ENCODE assay signal across 8 cellular contexts in genomic region chr6:15691250-15691869, GRCh38. TPM values are rescaled to one million over a fixed set of nuclear protein-coding genes. Genes with fewer than 3 reads are reported as not detected.
DNase-seq lines count a peak whose midpoint lies in the region; ATAC-seq, FAIRE-seq and TF ChIP-seq lines count a peak whose summit lies in the region.

No MANE protein-coding gene starts in this region.

- H3K27ac Mint-ChIP-seq in activated T-helper 2 cell treated with anti-CD3 and anti-CD28 coated beads, Interferon-gamma antibody, Interleukin-2, Interleukin-4, amounts not matched to agents 10 μg/mL and 5 μg/mL and 100 μg/mL, durations not matched to agents 14 hours and 24 hours and 36 hours = peak overlapping the region; percentile 47

- H3K9me3 ChIP-seq in RWPE2 (ENCODE audit: severe bottlenecking) = no peaks in the 10 kb centered on the region

- DNase-seq in EH (ENCODE audit: low read depth) (peak; percentile 88), H54 (ENCODE audit: insufficient read length, low spot score) (peak; percentile 89), M059J (ENCODE audit: low read depth) (peak; percentile 90), RWPE2 (ENCODE audit: low spot score) (no peak), foreskin fibroblast (peak; percentile 85 to 95), occipital lobe (lab: John Stamatoyannopoulos, UW) (peak; percentile 69), substantia nigra (lab: John Stamatoyannopoulos, UW) (peak in 48 of 49 donors; percentile 9 to 86 (median 74))
- DNase-seq in activated T-helper 2 cell treated with anti-CD3 and anti-CD28 coated beads, Interferon-gamma antibody, Interleukin-2, Interleukin-4, amounts not matched to agents 10 μg/mL and 5 μg/mL and 100 μg/mL, durations not matched to agents 14 hours and 24 hours and 36 hours (ENCODE audit: low spot score) = peak; percentile 78

- H3K27me3 Mint-ChIP-seq in activated T-helper 2 cell treated with anti-CD3 and anti-CD28 coated beads, Interferon-gamma antibody, Interleukin-2, Interleukin-4, amounts not matched to agents 10 μg/mL and 5 μg/mL and 100 μg/mL, durations not matched to agents 14 hours and 24 hours and 36 hours (ENCODE audit: low read depth) = no peaks in the 10 kb centered on the region

- ATAC-seq in RWPE2 (ENCODE audit: low read depth) = peak; percentile 94

- H3K36me3 Mint-ChIP-seq in activated T-helper 2 cell treated with anti-CD3 and anti-CD28 coated beads, Interferon-gamma antibody, Interleukin-2, Interleukin-4, amounts not matched to agents 10 μg/mL and 5 μg/mL and 100 μg/mL, durations not matched to agents 14 hours and 24 hours and 36 hours (ENCODE audit: low read depth) = no peaks in the 10 kb centered on the region

- intact Hi-C loops in activated T-helper 2 cell treated with anti-CD3 and anti-CD28 coated beads, Interferon-gamma antibody, Interleukin-2, Interleukin-4, amounts not matched to agents 10 μg/mL and 5 μg/mL and 100 μg/mL, durations not matched to agents 14 hours and 24 hours and 36 hours (cut with micrococcal nuclease) = loop anchor here (1.0 to 10.0 kb wide), 10 partner anchors 43 to 515 kb away; no protein-coding TSS in a partner anchor

- no peaks in the 10 kb centered on the region for H3K4me1 ChIP-seq in RWPE2 (ENCODE audit: insufficient read depth, poor library complexity, severe bottlenecking)

- peak; percentile 99 for TF ChIP-seq CTCF in RWPE2 (IDR thresholded peaks at IDR 0.05; ENCODE audit: poor library complexity, severe bottlenecking)
- TF ChIP-seq CTCF in foreskin fibroblast (IDR thresholded peaks at IDR 0.05; ENCODE audit: low read depth, low read length) = peak; percentile 100

- H3K4me3 ChIP-seq in RWPE2 (ENCODE audit: severe bottlenecking) (no peak overlapping the region), foreskin fibroblast (ENCODE audit: low read depth in 1 of 2, low read length in 2 of 2) (peak overlapping the region; percentile 43 to 63)

- H3K9me3 Mint-ChIP-seq in activated T-helper 2 cell treated with anti-CD3 and anti-CD28 coated beads, Interferon-gamma antibody, Interleukin-2, Interleukin-4, amounts not matched to agents 10 μg/mL and 5 μg/mL and 100 μg/mL, durations not matched to agents 14 hours and 24 hours and 36 hours = no peaks in the 10 kb centered on the region

- peak overlapping the region; percentile 23 for H3K4me3 Mint-ChIP-seq in activated T-helper 2 cell treated with anti-CD3 and anti-CD28 coated beads, Interferon-gamma antibody, Interleukin-2, Interleukin-4, amounts not matched to agents 10 μg/mL and 5 μg/mL and 100 μg/mL, durations not matched to agents 14 hours and 24 hours and 36 hours (ENCODE audit: low read depth)

- H3K27ac ChIP-seq in RWPE2 (ENCODE audit: poor library complexity, severe bottlenecking) = no peak overlapping the region
- H3K27ac ChIP-seq in substantia nigra (ENCODE audit: low read depth, low read length, poor library complexity, severe bottlenecking) = no peak overlapping the region

- peak; percentile 94 for FAIRE-seq in H54 (lab: Jason Lieb, UNC)

- H3K4me1 Mint-ChIP-seq in activated T-helper 2 cell treated with anti-CD3 and anti-CD28 coated beads, Interferon-gamma antibody, Interleukin-2, Interleukin-4, amounts not matched to agents 10 μg/mL and 5 μg/mL and 100 μg/mL, durations not matched to agents 14 hours and 24 hours and 36 hours (ENCODE audit: low read depth) = peaks cover 18% of the 10 kb centered on the region

- H3K36me3 ChIP-seq in RWPE2 (ENCODE audit: low read depth) = no peaks in the 10 kb centered on the region

- no peak for TF ChIP-seq POLR2A in H54 (IDR thresholded peaks at IDR 0.05; ENCODE audit: low read depth, low read length)

- H3K27me3 ChIP-seq in RWPE2 (ENCODE audit: insufficient read depth, poor library complexity, severe bottlenecking) = no peaks in the 10 kb centered on the region

RNA-seq across cellular contexts. Expression of gene DTNBP1, which starts 28.5 kb away (rescaled TPM):
- 18.8 and 23.7 TPM in 2 replicates for total RNA-seq in M059J (2014; rRNA removed; shearing (Covaris generic))
- 19.9 and 20.6 TPM in 2 replicates for total RNA-seq in activated T-helper 2 cell treated with anti-CD3 and anti-CD28 coated beads, Interferon-gamma antibody, Interleukin-2, Interleukin-4, amounts not matched to agents 10 μg/mL and 5 μg/mL and 100 μg/mL, durations not matched to agents 14 hours and 24 hours and 36 hours
- total RNA-seq in occipital lobe = 5.9 TPM
